In genomic region chr1:183081-183480, GRCh38 we compare ENCODE assay signal across 8 cellular contexts.
DNase-seq lines count a peak whose midpoint lies in the region; ATAC-seq and TF ChIP-seq lines count a peak whose summit lies in the region.
"Not testable (repeated sequence)": the region's sequence is repeated elsewhere in the genome, so short reads cannot be mapped to it uniquely, and the experiment has no call there.

No MANE protein-coding gene starts in this region.

- not testable (repeated sequence) for H3K27ac ChIP-seq in adrenal gland, heart left ventricle, ovary, spleen

- H3K4me3 Mint-ChIP-seq in activated B cell treated with CpG ODN at 0.5 μM for 24 hours, type B pancreatic cell: not testable (repeated sequence)

- 86 to 98% (median 94%) methylated on average over 6 to 9 of the region's 10 CpGs for WGBS in adrenal gland, 4 donors
- 91 to 97% (median 96%) methylated on average over 5 to 6 of the region's 10 CpGs; no CpG with 5 or more reads in 1 of the 4 donors for WGBS in heart left ventricle, 4 donors
- WGBS in lower leg skin, 2 donors: 78% methylated on average over 9 of the region's 10 CpGs; no CpG with 5 or more reads in 1 of the 2 donors
- WGBS in ovary, 3 donors: 86 to 91% (median 87%) methylated on average over 6 to 9 of the region's 10 CpGs
- WGBS in spleen, 5 donors: 90 to 97% (median 93%) methylated on average over 5 to 6 of the region's 10 CpGs; no CpG with 5 or more reads in 1 of the 5 donors

- not testable (repeated sequence) for H3K9me3 ChIP-seq in adrenal gland (replicated peaks in 1 of 3); heart left ventricle; ovary; spleen

- not testable (repeated sequence) for H3K9me3 Mint-ChIP-seq in activated B cell treated with CpG ODN at 0.5 μM for 24 hours, type B pancreatic cell

- not testable (repeated sequence) for H3K27me3 Mint-ChIP-seq in activated B cell treated with CpG ODN at 0.5 μM for 24 hours, type B pancreatic cell

- ATAC-seq in activated B cell treated with CpG ODN at 0.5 μM for 24 hours (ENCODE audit: low read depth); heart left ventricle: not testable (repeated sequence)

- not testable (repeated sequence) for H3K36me3 Mint-ChIP-seq in activated B cell treated with CpG ODN at 0.5 μM for 24 hours (ENCODE audit: low read depth); type B pancreatic cell

- H3K4me1 Mint-ChIP-seq in activated B cell treated with CpG ODN at 0.5 μM for 24 hours; type B pancreatic cell (ENCODE audit: unreplicated experiment): not testable (repeated sequence)

- DNase-seq in activated B cell treated with CpG ODN at 0.5 μM for 24 hours (peak; percentile 10), adrenal gland (peak in 4 of 7 donors; percentile 8 to 58 (median 26)), heart left ventricle (peak in 3 of 5 donors; percentile 3 to 20 (median 18)), lower leg skin (ENCODE audit: low spot score in 2 of 2) (peak; percentile 15 to 88), ovary (peak in 4 of 5 donors; percentile 9 to 33 (median 16)), spleen (peak; percentile 72), type B pancreatic cell (ENCODE audit: extremely low spot score, unreplicated experiment) (peak; percentile 63)
- DNase-seq in activated CD8-positive, alpha-beta memory T cell treated with anti-CD3 and anti-CD28 coated beads, Interleukin-2, amount 50 U/mL, for 48 hours: peak; percentile 35

- intact Hi-C loops in activated B cell treated with CpG ODN at 0.5 μM for 24 hours (cut with micrococcal nuclease); adrenal gland (cut with DNase I); heart left ventricle (cut with DNase I); lower leg skin (cut with DNase I; ENCODE audit: low total_unique reads); ovary (cut with DNase I); spleen (cut with DNase I; ENCODE audit: low total_unique reads): not testable (repeated sequence)

- H3K4me3 ChIP-seq in adrenal gland; heart left ventricle; lower leg skin (ENCODE audit: low read depth, poor library complexity, severe bottlenecking); ovary; spleen: not testable (repeated sequence)

- POLR2A ChIA-PET in activated B cell treated with CpG ODN at 0.5 μM for 24 hours (lab: Charles Lee): not testable (repeated sequence)

- TF ChIP-seq EP300 in ovary (IDR thresholded peaks at IDR 0.05): not testable (repeated sequence)

- CTCF ChIA-PET in activated B cell treated with CpG ODN at 0.5 μM for 24 hours (lab: Charles Lee): not testable (repeated sequence)

- not testable (repeated sequence) for TF ChIP-seq POLR2A in adrenal gland (IDR thresholded peaks at IDR 0.05); heart left ventricle (IDR thresholded peaks at IDR 0.05); lower leg skin (IDR thresholded peaks at IDR 0.05); ovary (IDR thresholded peaks at IDR 0.05); spleen (IDR thresholded peaks at IDR 0.05)

- not testable (repeated sequence) for H3K4me1 ChIP-seq in adrenal gland (replicated peaks in 1 of 2); heart left ventricle; ovary (ENCODE audit: insufficient read depth); spleen

- H3K27me3 ChIP-seq in adrenal gland; heart left ventricle; ovary; spleen (replicated peaks in 1 of 7): not testable (repeated sequence)

- not testable (repeated sequence) for H3K36me3 ChIP-seq in adrenal gland (replicated peaks in 1 of 2); heart left ventricle; ovary
- H3K36me3 ChIP-seq in spleen: peaks cover 0 to 13% (median 8%) of the 10 kb centered on the region in 6 donors

- not testable (repeated sequence) for H3K27ac Mint-ChIP-seq in activated B cell treated with CpG ODN at 0.5 μM for 24 hours, type B pancreatic cell

- TF ChIP-seq CTCF in activated B cell treated with CpG ODN at 0.5 μM for 24 hours (IDR thresholded peaks at IDR 0.05); adrenal gland (IDR thresholded peaks at IDR 0.05); heart left ventricle (IDR thresholded peaks at IDR 0.05); lower leg skin (IDR thresholded peaks at IDR 0.05); ovary (IDR thresholded peaks at IDR 0.05); spleen (IDR thresholded peaks at IDR 0.05 in 8 of 11, conservative IDR thresholded peaks at IDR 0.05 in 3 of 11); type B pancreatic cell (conservative IDR thresholded peaks at IDR 0.05): not testable (repeated sequence)

Comparison
In these comparisons a context has a peak if more than half of its experiments do, and no peak if none do; other contexts are left out.
1. DNase-seq: peak in every context shown above with its lines; median percentile 72 in spleen; 63 in type B pancreatic cell; 52 in lower leg skin; 35 in activated CD8-positive, alpha-beta memory T cell treated with anti-CD3 and anti-CD28 coated beads, Interleukin-2, amount 50 U/mL, for 48 hours; 26 in adrenal gland; 18 in heart left ventricle; 16 in ovary; 10 in activated B cell treated with CpG ODN at 0.5 μM for 24 hours.